In the genomic region with DNA sequence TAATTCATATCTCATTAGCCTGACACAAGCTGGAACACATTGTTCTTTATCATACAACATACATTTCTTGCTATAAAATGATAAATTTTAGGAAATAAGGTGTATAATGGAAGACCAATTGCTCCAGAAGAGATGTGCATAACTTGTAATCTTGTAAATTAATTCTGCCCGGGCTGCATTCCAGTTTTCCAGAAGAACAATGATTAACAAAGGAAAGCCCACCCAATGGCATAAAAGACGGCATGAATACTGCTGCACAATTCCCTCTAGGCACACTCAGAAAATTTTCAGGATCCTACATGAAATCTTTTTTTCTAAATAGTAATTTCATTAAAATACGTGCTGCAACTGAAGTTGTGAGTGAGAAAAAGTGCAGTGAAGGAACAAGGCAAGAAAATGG, we compare ENCODE assay signal across 19 cellular contexts.
A peak's percentile ranks its signal among the peaks of the same experiment; 100 is the strongest.
DNase-seq lines count a peak whose midpoint lies in the region; ATAC-seq and TF ChIP-seq lines count a peak whose summit lies in the region.
"Had no signal": no experiment of that assay in that cellular context is flagged by ENCODE, and none has a peak within 500 bp of the region (broad histone marks: within the 10 kb centered on the region; RNA-seq: fewer than 3 reads in every experiment).

No MANE protein-coding gene starts in this region.

- no peak for TF ChIP-seq EP300 in SK-N-SH (IDR thresholded peaks at IDR 0.05; ENCODE audit: borderline replicate concordance in 1 of 2, low read depth in 1 of 2, low read length in 1 of 2)

- intact Hi-C loops in Panc1 (cut with micrococcal nuclease; ENCODE audit: unreplicated experiment): no loop called here

- DNase-seq in SK-N-SH (no peak), HAP-1 (ENCODE audit: low spot score in 2 of 2) (peak; percentile 57 to 82), Panc1 (ENCODE audit: low read depth, low spot score) (no peak), activated gamma-delta T cell (lab: John Stamatoyannopoulos, UW) (no peak), NCI-H2196 treated with DMSO at 0.1 percent for 48 hours (lab: John Stamatoyannopoulos, UW; ENCODE audit: unreplicated experiment) (no peak)
- DNase-seq in stimulated activated CD4-positive, alpha-beta T cell treated with anti-CD3 and anti-CD28 coated beads, Interleukin-4, amount 100 ng/mL, for 1 hour: no peak
- DNase-seq: ACHN; AML-193; C1 segment of cervical spinal cord; Calu3; CD4-positive, alpha-beta memory T cell; COR-L47; DMS53; DMS79 treated with DMSO at 0.1 percent for 48 hours; GF-D8; H9 had no signal

- H2AFZ ChIP-seq in SK-N-SH (ENCODE audit: low read depth): peak overlapping the region; percentile 7; the same call in 1 of the 2 replicates
- H2AFZ ChIP-seq: GM23338 had no signal

- no peaks in the 10 kb centered on the region for H4K20me1 ChIP-seq in SK-N-SH (ENCODE audit: insufficient read depth)

- no peak for TF ChIP-seq CTCF in SK-N-SH (IDR thresholded peaks at IDR 0.05)
- TF ChIP-seq CTCF in Panc1 (IDR thresholded peaks at IDR 0.05): no peak

- no peak overlapping the region for H3K9ac ChIP-seq in SK-N-SH

- BruUV-seq in Panc1 (replicated peaks; lab: Mats Ljungman, UMichigan): no TSS peak

- in situ Hi-C loops in HAP-1 (cut with MboI; ENCODE audit: low sequenced_read_pairs) (no loop called here), Panc1 (cut with HindIII; ENCODE audit: low pct_unique_long_range_greater_than_20kb, low sequenced_read_pairs) (no loop called here)

- H3K27ac ChIP-seq in SK-N-SH (ENCODE audit: low read depth in 2 of 2, low read length in 1 of 2): no peak overlapping the region
- peak overlapping the region; percentile 71; the same call in 1 of the 2 replicates for H3K27ac ChIP-seq in Panc1 (ENCODE audit: low read length)
- H3K27ac ChIP-seq: 22Rv1 had no signal

- CTCF ChIA-PET in SK-N-SH (lab: Yijun Ruan, JAX) (interaction anchor here (0.9 to 1.3 kb wide), 2 partner anchors 11 to 18 kb away, joined by 3 read pairs; no protein-coding TSS in a partner anchor), Panc1 (lab: Charles Lee) (no interaction called here)

- no peaks in the 10 kb centered on the region for H3K9me3 ChIP-seq in SK-N-SH
- H3K9me3 ChIP-seq in HAP-1: no peaks in the 10 kb centered on the region
- peaks cover 8% of the 10 kb centered on the region; the same call in 1 of the 2 replicates for H3K9me3 ChIP-seq in Panc1 (ENCODE audit: control insufficient read depth, insufficient read depth, low read depth, low read length)

- H3K36me3 ChIP-seq in SK-N-SH (replicated peaks in 1 of 2; ENCODE audit: control insufficient read depth in 1 of 2, insufficient read depth in 2 of 2, low read length in 1 of 2) (no peaks in the 10 kb centered on the region), HAP-1 (replicated peaks) (no peaks in the 10 kb centered on the region), Panc1 (ENCODE audit: control insufficient read depth, insufficient read depth, low read length) (no peaks in the 10 kb centered on the region)

- no peak overlapping the region for H3K4me3 ChIP-seq in SK-N-SH (ENCODE audit: low read depth in 2 of 2, low read length in 1 of 2)
- no peak overlapping the region for H3K4me3 ChIP-seq in HAP-1
- H3K4me3 ChIP-seq in Panc1 (ENCODE audit: low read depth in 2 of 2, low read length in 2 of 2): no peak overlapping the region
- H3K4me3 ChIP-seq: GM23338 had no signal

- H3F3A ChIP-seq in SK-N-SH (replicated peaks; ENCODE audit: insufficient read depth): no peaks in the 10 kb centered on the region

- no peaks in the 10 kb centered on the region for H3K27me3 ChIP-seq in SK-N-SH (ENCODE audit: insufficient read depth)
- H3K27me3 ChIP-seq in HAP-1 (ENCODE audit: low read depth): no peaks in the 10 kb centered on the region
- H3K27me3 ChIP-seq in Panc1 (ENCODE audit: control insufficient read depth, insufficient read depth, low read length): no peaks in the 10 kb centered on the region

- WGBS in SK-N-SH (ENCODE audit: low lambda C conversion rate): 83% methylated on average over 3 of the region's 3 CpGs

- H3K4me1 ChIP-seq in SK-N-SH (ENCODE audit: control insufficient read depth in 1 of 2, insufficient read depth in 2 of 2, low read depth in 1 of 2, low read length in 1 of 2) (no peaks in the 10 kb centered on the region; a peak in 1 of 4 replicates), HAP-1 (peaks cover 46% of the 10 kb centered on the region), Panc1 (ENCODE audit: control insufficient read depth, insufficient read depth, low read length) (no peaks in the 10 kb centered on the region)

- no peak overlapping the region for H3K4me2 ChIP-seq in SK-N-SH
- H3K4me2 ChIP-seq: GM23338 had no signal

- H3K9me2 ChIP-seq in SK-N-SH: no peaks in the 10 kb centered on the region

- TF ChIP-seq RAD21 in SK-N-SH (IDR thresholded peaks at IDR 0.05; ENCODE audit: low read length): no peak

- POLR2A ChIA-PET in SK-N-SH (lab: Yijun Ruan, JAX): no interaction called here
- POLR2A ChIA-PET in Panc1 (lab: Charles Lee): no interaction called here

- no peak for ATAC-seq in SK-N-SH treated with all-trans-retinoic acid at 6 μM for 48 hours
- ATAC-seq in Panc1: no peak
- ATAC-seq: GM23338 had no signal

- H3K79me2 ChIP-seq in SK-N-SH (ENCODE audit: insufficient read depth): no peaks in the 10 kb centered on the region; the same call in 1 of the 2 replicates

TF ChIP-seq in SK-N-SH, 30 proteins besides CTCF, POLR2A, EP300 and RAD21 (continues in another document):
- TF ChIP-seq, protein P1, sequence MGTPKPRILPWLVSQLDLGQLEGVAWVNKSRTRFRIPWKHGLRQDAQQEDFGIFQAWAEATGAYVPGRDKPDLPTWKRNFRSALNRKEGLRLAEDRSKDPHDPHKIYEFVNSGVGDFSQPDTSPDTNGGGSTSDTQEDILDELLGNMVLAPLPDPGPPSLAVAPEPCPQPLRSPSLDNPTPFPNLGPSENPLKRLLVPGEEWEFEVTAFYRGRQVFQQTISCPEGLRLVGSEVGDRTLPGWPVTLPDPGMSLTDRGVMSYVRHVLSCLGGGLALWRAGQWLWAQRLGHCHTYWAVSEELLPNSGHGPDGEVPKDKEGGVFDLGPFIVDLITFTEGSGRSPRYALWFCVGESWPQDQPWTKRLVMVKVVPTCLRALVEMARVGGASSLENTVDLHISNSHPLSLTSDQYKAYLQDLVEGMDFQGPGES (IDR thresholded peaks at IDR 0.05; ENCODE audit: low read depth, low read length): no peak
- TF ChIP-seq MAX (IDR thresholded peaks at IDR 0.05; ENCODE audit: low read depth): no peak

TF ChIP-seq in SK-N-SH treated with all-trans-retinoic acid at 6 μM for 48 hours, 23 proteins besides CTCF, POLR2A, EP300 and RAD21 (continues in another document):
- TF ChIP-seq ZC3H10 (CRISPR knock-in tag; IDR thresholded peaks at IDR 0.05) (no peak), CSDC2 (CRISPR knock-in tag; IDR thresholded peaks at IDR 0.05) (no peak), ISL1 (CRISPR knock-in tag; IDR thresholded peaks at IDR 0.05) (no peak), PPARA (CRISPR knock-in tag; IDR thresholded peaks at IDR 0.05; ENCODE audit: borderline replicate concordance) (no peak), SNAI2 (CRISPR knock-in tag; IDR thresholded peaks at IDR 0.05) (no peak), ZNF8 (CRISPR knock-in tag; IDR thresholded peaks at IDR 0.05) (no peak), OSR1 (CRISPR knock-in tag; IDR thresholded peaks at IDR 0.05) (no peak), POU6F1 (CRISPR knock-in tag; IDR thresholded peaks at IDR 0.05; ENCODE audit: borderline replicate concordance, low read depth) (no peak), TCF4 (CRISPR knock-in tag; IDR thresholded peaks at IDR 0.05; ENCODE audit: borderline replicate concordance) (no peak), CREB5 (CRISPR knock-in tag; IDR thresholded peaks at IDR 0.05; ENCODE audit: low read depth) (no peak), ZFP30 (CRISPR knock-in tag; IDR thresholded peaks at IDR 0.05) (no peak), GLIS3 (CRISPR knock-in tag; IDR thresholded peaks at IDR 0.05) (no peak)
- TF ChIP-seq, protein P2, sequence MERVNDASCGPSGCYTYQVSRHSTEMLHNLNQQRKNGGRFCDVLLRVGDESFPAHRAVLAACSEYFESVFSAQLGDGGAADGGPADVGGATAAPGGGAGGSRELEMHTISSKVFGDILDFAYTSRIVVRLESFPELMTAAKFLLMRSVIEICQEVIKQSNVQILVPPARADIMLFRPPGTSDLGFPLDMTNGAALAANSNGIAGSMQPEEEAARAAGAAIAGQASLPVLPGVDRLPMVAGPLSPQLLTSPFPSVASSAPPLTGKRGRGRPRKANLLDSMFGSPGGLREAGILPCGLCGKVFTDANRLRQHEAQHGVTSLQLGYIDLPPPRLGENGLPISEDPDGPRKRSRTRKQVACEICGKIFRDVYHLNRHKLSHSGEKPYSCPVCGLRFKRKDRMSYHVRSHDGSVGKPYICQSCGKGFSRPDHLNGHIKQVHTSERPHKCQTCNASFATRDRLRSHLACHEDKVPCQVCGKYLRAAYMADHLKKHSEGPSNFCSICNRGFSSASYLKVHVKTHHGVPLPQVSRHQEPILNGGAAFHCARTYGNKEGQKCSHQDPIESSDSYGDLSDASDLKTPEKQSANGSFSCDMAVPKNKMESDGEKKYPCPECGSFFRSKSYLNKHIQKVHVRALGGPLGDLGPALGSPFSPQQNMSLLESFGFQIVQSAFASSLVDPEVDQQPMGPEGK (CRISPR knock-in tag; IDR thresholded peaks at IDR 0.05; ENCODE audit: borderline replicate concordance): no peak

Comparison
In these comparisons a context has a peak if more than half of its experiments do, and no peak if none do; other contexts are left out.
1. DNase-seq: peak in HAP-1 (2 of 2); none in SK-N-SH (single experiment), Panc1 (single experiment), activated gamma-delta T cell (single experiment), NCI-H2196 treated with DMSO at 0.1 percent for 48 hours (single experiment) and stimulated activated CD4-positive, alpha-beta T cell treated with anti-CD3 and anti-CD28 coated beads, Interleukin-4, amount 100 ng/mL, for 1 hour (single experiment).